13 cellular contexts compared by ENCODE assay signal in genomic region chr5:56608216-56608925, GRCh38.
DNase-seq lines count a peak whose midpoint lies in the region; ATAC-seq, FAIRE-seq and TF ChIP-seq lines count a peak whose summit lies in the region.
"Had no signal": no experiment of that assay in that cellular context is flagged by ENCODE, and none has a peak within 500 bp of the region (broad histone marks: within the 10 kb centered on the region; RNA-seq: fewer than 3 reads in every experiment).

No MANE protein-coding gene starts in this region.

- TF ChIP-seq EP300 in H1 (IDR thresholded peaks at IDR 0.05; ENCODE audit: borderline replicate concordance in 1 of 2, low read depth in 2 of 2, low read length in 2 of 2), result no peak

- H3K4me2 ChIP-seq in H1 (ENCODE audit: insufficient read depth in 1 of 2, low read depth in 2 of 2, low read length in 2 of 2), result peak overlapping the region in 1 of 2 experiments; percentile 11; a peak in 2 of 4 replicates

- H3K4me3 ChIP-seq in Caco-2 (ENCODE audit: low read depth, low read length), result no peak overlapping the region
- no peak overlapping the region for H3K4me3 ChIP-seq in H1 (ENCODE audit: extremely low read depth in 1 of 4, insufficient read depth in 2 of 4, low read depth in 3 of 4, low read length in 4 of 4)
- H3K4me3 ChIP-seq in naive thymus-derived CD4-positive, alpha-beta T cell (ENCODE audit: low read length), result no peak overlapping the region
- H3K4me3 ChIP-seq: Peyer's patch had no signal

- H3K27ac ChIP-seq in H1 (ENCODE audit: low read depth, low read length), result no peak overlapping the region
- no peak overlapping the region for H3K27ac ChIP-seq in naive thymus-derived CD4-positive, alpha-beta T cell (ENCODE audit: low read depth, low read length)
- H3K27ac ChIP-seq: Peyer's patch had no signal

- H3K56ac ChIP-seq in H1 (replicated peaks; ENCODE audit: insufficient read length, low read depth, low read length), result no peak overlapping the region

- no peaks in the 10 kb centered on the region for H3K36me3 ChIP-seq in Caco-2 (ENCODE audit: control insufficient read depth, insufficient read depth, low read length)
- no peaks in the 10 kb centered on the region for H3K36me3 ChIP-seq in H1 (ENCODE audit: control insufficient read depth in 2 of 4, insufficient read depth in 4 of 4, low read length in 3 of 4)
- H3K36me3 ChIP-seq in naive thymus-derived CD4-positive, alpha-beta T cell (ENCODE audit: control insufficient read depth in 2 of 3, insufficient read depth in 3 of 3, low read length in 3 of 3), result no peaks in the 10 kb centered on the region
- H3K36me3 ChIP-seq: Peyer's patch had no signal

- TF ChIP-seq CTCF in Caco-2 (IDR thresholded peaks at IDR 0.05; ENCODE audit: insufficient read depth in 1 of 2, low read depth in 1 of 2, low read length in 1 of 2, severe bottlenecking in 1 of 2, unreplicated experiment in 1 of 2) (no peak), H1 (IDR thresholded peaks at IDR 0.05; ENCODE audit: control extremely low read depth in 1 of 3, insufficient read depth in 1 of 3, low read depth in 1 of 3, low read length in 3 of 3) (no peak)

- BruUV-seq in Caco-2 (replicated peaks; lab: Mats Ljungman, UMichigan), result no TSS peak

- H3K23me2 ChIP-seq in H1 (ENCODE audit: low read depth, low read length), result no peaks in the 10 kb centered on the region

- no peak for TF ChIP-seq RAD21 in H1 (IDR thresholded peaks at IDR 0.05 in 1 of 2, conservative IDR thresholded peaks at IDR 0.05 in 1 of 2; ENCODE audit: low read depth in 2 of 2, low read length in 2 of 2)

- POLR2A ChIA-PET in Caco-2 (lab: Charles Lee), result no interaction called here
- POLR2A ChIA-PET in H1 (lab: Charles Lee; ENCODE audit: partially characterized antibody), result no interaction called here
- POLR2A ChIA-PET in naive thymus-derived CD4-positive, alpha-beta T cell (lab: Charles Lee), result interaction anchor here (0.6 to 1.5 kb wide), 2 partner anchors 21 to 22 kb away, joined by 3 read pairs; no protein-coding TSS in a partner anchor
- POLR2A ChIA-PET in activated CD4-positive, alpha-beta memory T cell treated with anti-CD3 and anti-CD28 coated beads for 36 hours (lab: Charles Lee), result no interaction called here

- H4K5ac ChIP-seq in H1 (ENCODE audit: insufficient read length, low read depth, low read length), result no peak overlapping the region

- H3K4me1 ChIP-seq in Caco-2 (peaks cover 17% of the 10 kb centered on the region; the same call in 1 of the 2 replicates), H1 (replicated peaks in 1 of 4; ENCODE audit: control insufficient read depth in 3 of 4, insufficient read depth in 4 of 4, low read length in 3 of 4) (peaks cover 0 to 13% (median 3%) of the 10 kb centered on the region in 4 experiments; a peak in 6 of 7 replicates)
- peaks cover 14 to 40% of the 10 kb centered on the region in 2 donors for H3K4me1 ChIP-seq in naive thymus-derived CD4-positive, alpha-beta T cell (ENCODE audit: control insufficient read depth in 2 of 2, insufficient read depth in 2 of 2, low read length in 2 of 2)
- H3K4me1 ChIP-seq: Peyer's patch had no signal

- H2BK12ac ChIP-seq in H1 (ENCODE audit: low read depth, low read length), result peak overlapping the region; percentile 71; the same call in 1 of the 2 replicates

- intact Hi-C loops in Caco-2 (cut with micrococcal nuclease; ENCODE audit: unreplicated experiment), result no loop called here
- intact Hi-C loops in naive thymus-derived CD4-positive, alpha-beta T cell (cut with micrococcal nuclease), result no loop called here
- intact Hi-C loops in activated naive CD4-positive, alpha-beta T cell treated with anti-CD3 and anti-CD28 coated beads for 36 hours (cut with micrococcal nuclease), result no loop called here
- intact Hi-C loops in activated CD4-positive, alpha-beta memory T cell treated with anti-CD3 and anti-CD28 coated beads for 36 hours (cut with micrococcal nuclease), result no loop called here

- H3K79me1 ChIP-seq in H1 (ENCODE audit: low read depth, low read length), result no peaks in the 10 kb centered on the region

- CTCF ChIA-PET in Caco-2 (lab: Charles Lee), result no interaction called here
- CTCF ChIA-PET in H1 (lab: Charles Lee; ENCODE audit: partially characterized antibody), result interaction anchor here (1.1 to 1.4 kb wide), 2 partner anchors 55 to 219 kb away, joined by 3 to 4 read pairs; no protein-coding TSS in a partner anchor
- CTCF ChIA-PET in naive thymus-derived CD4-positive, alpha-beta T cell (lab: Charles Lee), result interaction anchor here (1.3 kb wide), 1 partner anchor 9 kb away, joined by 3 read pairs; no protein-coding TSS in a partner anchor
- CTCF ChIA-PET in activated naive CD4-positive, alpha-beta T cell treated with anti-CD3 and anti-CD28 coated beads for 36 hours (lab: Charles Lee), result interaction anchor here (1.1 to 1.5 kb wide), 2 partner anchors 8 to 230 kb away, joined by 3 to 4 read pairs; no protein-coding TSS in a partner anchor
- CTCF ChIA-PET in activated CD4-positive, alpha-beta memory T cell treated with anti-CD3 and anti-CD28 coated beads for 36 hours (lab: Charles Lee), result no interaction called here

- H3K23ac ChIP-seq in H1 (ENCODE audit: insufficient read length), result no peak overlapping the region

- H4K91ac ChIP-seq in H1 (replicated peaks; ENCODE audit: insufficient read length, low read length), result no peak overlapping the region

- ATAC-seq in naive thymus-derived CD4-positive, alpha-beta T cell, result peak; percentile 45
- no peak for ATAC-seq in HG02571 (IDR thresholded peaks at IDR 0.05; ENCODE audit: unreplicated experiment)

- no peak overlapping the region for H3K14ac ChIP-seq in H1 (ENCODE audit: insufficient read length)

- no peak for FAIRE-seq in H1 (lab: Jason Lieb, UNC)

- H3K9me3 Mint-ChIP-seq in Caco-2 (ENCODE audit: unreplicated experiment), result peaks cover 22% of the 10 kb centered on the region
- H3K9me3 Mint-ChIP-seq in naive thymus-derived CD4-positive, alpha-beta T cell, result peaks cover 3 to 29% (median 14%) of the 10 kb centered on the region in 11 donors
- H3K9me3 Mint-ChIP-seq in activated naive CD4-positive, alpha-beta T cell treated with anti-CD3 and anti-CD28 coated beads for 36 hours, result peaks cover 11% of the 10 kb centered on the region
- peaks cover 14% of the 10 kb centered on the region for H3K9me3 Mint-ChIP-seq in activated CD4-positive, alpha-beta memory T cell treated with anti-CD3 and anti-CD28 coated beads for 36 hours

- no peaks in the 10 kb centered on the region for H3K79me2 ChIP-seq in H1 (ENCODE audit: control insufficient read depth in 1 of 2, insufficient read depth in 2 of 2, low read length in 2 of 2)

- no peaks in the 10 kb centered on the region for H3K36me3 Mint-ChIP-seq in Caco-2 (ENCODE audit: insufficient read depth, unreplicated experiment)
- H3K36me3 Mint-ChIP-seq in naive thymus-derived CD4-positive, alpha-beta T cell, result peaks cover 0 to 44% (median 10%) of the 10 kb centered on the region in 5 donors
- peaks cover 10% of the 10 kb centered on the region for H3K36me3 Mint-ChIP-seq in activated naive CD4-positive, alpha-beta T cell treated with anti-CD3 and anti-CD28 coated beads for 36 hours (ENCODE audit: low read depth)
- H3K36me3 Mint-ChIP-seq in activated CD4-positive, alpha-beta memory T cell treated with anti-CD3 and anti-CD28 coated beads for 36 hours, result peaks cover 15% of the 10 kb centered on the region

- TF ChIP-seq POLR2A in H1 (IDR thresholded peaks at IDR 0.05; ENCODE audit: control extremely low read depth in 1 of 2, low read depth in 2 of 2, low read length in 2 of 2), result no peak

- 0 out of 2 replicates have a peak overlapping the region, but pooled peaks have one; percentile 61 for H2BK20ac ChIP-seq in H1 (ENCODE audit: low read length)

- no peak overlapping the region; the same call in 1 of the 2 replicates for H3K18ac ChIP-seq in H1 (ENCODE audit: extremely low read depth, low read length)

- no peak overlapping the region for H3K4ac ChIP-seq in H1 (replicated peaks; ENCODE audit: insufficient read length, low read depth, low read length)

- H3K9me3 ChIP-seq in Caco-2 (peaks cover 11% of the 10 kb centered on the region; the same call in 1 of the 2 replicates), H1 (ENCODE audit: insufficient read depth in 2 of 2, low read depth in 1 of 2, low read length in 1 of 2) (peaks cover 2 to 5% of the 10 kb centered on the region in 2 experiments; a peak in 1 of 4 replicates)
- no peaks in the 10 kb centered on the region for H3K9me3 ChIP-seq in naive thymus-derived CD4-positive, alpha-beta T cell (ENCODE audit: control insufficient read depth in 2 of 3, low read length in 3 of 3)
- H3K9me3 ChIP-seq: Peyer's patch had no signal

- H2AK5ac ChIP-seq in H1 (ENCODE audit: low read depth, low read length), result no peak overlapping the region

- H4K20me1 ChIP-seq in H1 (replicated peaks in 1 of 2; ENCODE audit: control insufficient read depth in 1 of 2, insufficient read depth in 2 of 2, low read length in 2 of 2), result no peaks in the 10 kb centered on the region

- DNase-seq in Caco-2 (no peak), NCI-H69 (lab: John Stamatoyannopoulos, UW) (peak; percentile 16), H1 (ENCODE audit: low read depth in 1 of 2, low spot score in 2 of 2) (no peak), NCI-H1417 treated with DMSO at 0.1 percent for 48 hours (lab: John Stamatoyannopoulos, UW) (no peak)
- DNase-seq in naive thymus-derived CD4-positive, alpha-beta T cell, result no peak
- no peak for DNase-seq in activated naive CD4-positive, alpha-beta T cell treated with anti-CD3 and anti-CD28 coated beads for 36 hours
- DNase-seq in activated CD4-positive, alpha-beta memory T cell treated with anti-CD3 and anti-CD28 coated beads for 36 hours, result no peak
- DNase-seq: activated CD4-positive, alpha-beta T cell treated with anti-CD3 and anti-CD28 coated beads, Interleukin-2, amount 10 ng/mL, durations not matched to agents 7 days and 5 days; activated naive CD4-positive, alpha-beta T cell treated with anti-CD3 and anti-CD28 coated beads, Interleukin-2, amount 10 ng/mL, durations not matched to agents 7 days and 5 days; CD8-positive, alpha-beta memory T cell; NCI-H2081; Peyer's patch had no signal

- no peaks in the 10 kb centered on the region for H3K27me3 Mint-ChIP-seq in Caco-2 (ENCODE audit: insufficient read depth, unreplicated experiment)
- no peaks in the 10 kb centered on the region for H3K27me3 Mint-ChIP-seq in naive thymus-derived CD4-positive, alpha-beta T cell
- H3K27me3 Mint-ChIP-seq in activated naive CD4-positive, alpha-beta T cell treated with anti-CD3 and anti-CD28 coated beads for 36 hours (ENCODE audit: low read depth), result no peaks in the 10 kb centered on the region
- no peaks in the 10 kb centered on the region for H3K27me3 Mint-ChIP-seq in activated CD4-positive, alpha-beta memory T cell treated with anti-CD3 and anti-CD28 coated beads for 36 hours
- H3K27me3 Mint-ChIP-seq: activated CD4-positive, alpha-beta T cell treated with anti-CD3 and anti-CD28 coated beads, Interleukin-2, amount 10 ng/mL, durations not matched to agents 7 days and 5 days had no signal

- no peak overlapping the region for H2AFZ ChIP-seq in H1 (ENCODE audit: low read length)

- no peak overlapping the region for H3K4me3 Mint-ChIP-seq in Caco-2 (ENCODE audit: unreplicated experiment)
- peak overlapping the region in 2 of 10 donors; percentile 5 to 24 for H3K4me3 Mint-ChIP-seq in naive thymus-derived CD4-positive, alpha-beta T cell
- no peak overlapping the region for H3K4me3 Mint-ChIP-seq in activated naive CD4-positive, alpha-beta T cell treated with anti-CD3 and anti-CD28 coated beads for 36 hours
- no peak overlapping the region for H3K4me3 Mint-ChIP-seq in activated CD4-positive, alpha-beta memory T cell treated with anti-CD3 and anti-CD28 coated beads for 36 hours
- H3K4me3 Mint-ChIP-seq: activated CD4-positive, alpha-beta T cell treated with anti-CD3 and anti-CD28 coated beads, Interleukin-2, amount 10 ng/mL, durations not matched to agents 7 days and 5 days; activated naive CD4-positive, alpha-beta T cell treated with anti-CD3 and anti-CD28 coated beads, Interleukin-2, amount 10 ng/mL, durations not matched to agents 7 days and 5 days; CD8-positive, alpha-beta memory T cell had no signal

- no peak overlapping the region for H4K8ac ChIP-seq in H1 (ENCODE audit: extremely low read depth, insufficient read depth, low read length)

- 83% methylated on average over 6 of the region's 6 CpGs; no CpG with 5 or more reads in 1 of the 2 experiments for WGBS in H1 (ENCODE audit: extremely low coverage in 1 of 2, insufficient coverage in 1 of 2, insufficient read length in 1 of 2, insufficient replicate concordance in 2 of 2, low coverage in 1 of 2, low lambda C conversion rate in 2 of 2, missing lambda C conversion rate in 1 of 2), 2 experiments

- H2BK5ac ChIP-seq in H1 (ENCODE audit: low read depth, low read length), result peak overlapping the region; percentile 60; the same call in 1 of the 2 replicates

- H3K4me1 Mint-ChIP-seq in Caco-2 (ENCODE audit: low read depth, unreplicated experiment), result peaks cover 18% of the 10 kb centered on the region
- peaks cover 45 to 82% (median 77%) of the 10 kb centered on the region in 7 donors for H3K4me1 Mint-ChIP-seq in naive thymus-derived CD4-positive, alpha-beta T cell
- H3K4me1 Mint-ChIP-seq in activated naive CD4-positive, alpha-beta T cell treated with anti-CD3 and anti-CD28 coated beads for 36 hours (ENCODE audit: low read depth), result peaks cover 55% of the 10 kb centered on the region
- H3K4me1 Mint-ChIP-seq in activated CD4-positive, alpha-beta memory T cell treated with anti-CD3 and anti-CD28 coated beads for 36 hours (ENCODE audit: low read depth), result peaks cover 54% of the 10 kb centered on the region

- H2BK120ac ChIP-seq in H1 (replicated peaks; ENCODE audit: low read depth, low read length), result no peak overlapping the region

- 0 out of 2 replicates have a peak overlapping the region, but pooled peaks have one; percentile 53 for H2BK15ac ChIP-seq in H1 (ENCODE audit: low read length)

- H3K27ac Mint-ChIP-seq in Caco-2 (ENCODE audit: unreplicated experiment), result peak overlapping the region; percentile 48
- H3K27ac Mint-ChIP-seq in naive thymus-derived CD4-positive, alpha-beta T cell, result peak overlapping the region in 2 of 9 donors; percentile 16 to 69
- H3K27ac Mint-ChIP-seq in activated naive CD4-positive, alpha-beta T cell treated with anti-CD3 and anti-CD28 coated beads for 36 hours, result no peak overlapping the region
- H3K27ac Mint-ChIP-seq in activated CD4-positive, alpha-beta memory T cell treated with anti-CD3 and anti-CD28 coated beads for 36 hours, result no peak overlapping the region
- H3K27ac Mint-ChIP-seq: activated CD4-positive, alpha-beta T cell treated with anti-CD3 and anti-CD28 coated beads, Interleukin-2, amount 10 ng/mL, durations not matched to agents 7 days and 5 days; activated naive CD4-positive, alpha-beta T cell treated with anti-CD3 and anti-CD28 coated beads, Interleukin-2, amount 10 ng/mL, durations not matched to agents 7 days and 5 days; CD8-positive, alpha-beta memory T cell had no signal

- no peaks in the 10 kb centered on the region for H3K27me3 ChIP-seq in Caco-2 (replicated peaks; ENCODE audit: control insufficient read depth, insufficient read depth, low read length)
- no peaks in the 10 kb centered on the region; a peak in 1 of 7 replicates for H3K27me3 ChIP-seq in H1 (replicated peaks in 1 of 4; ENCODE audit: control insufficient read depth in 3 of 4, extremely low read depth in 1 of 4, insufficient read depth in 3 of 4, low read length in 3 of 4)
- H3K27me3 ChIP-seq in naive thymus-derived CD4-positive, alpha-beta T cell (ENCODE audit: control insufficient read depth in 2 of 2, insufficient read depth in 2 of 2, low read length in 2 of 2), result no peaks in the 10 kb centered on the region
- H3K27me3 ChIP-seq: Peyer's patch had no signal

- H3K9ac ChIP-seq in H1 (replicated peaks in 1 of 4; ENCODE audit: extremely low read depth in 1 of 4, low read depth in 3 of 4, low read length in 3 of 4), result no peak overlapping the region

Comparison
In these comparisons a context has a peak if more than half of its experiments do, and no peak if none do; other contexts are left out.
1. CTCF ChIA-PET loops: an anchor here in H1 (1.1 to 1.4 kb wide), naive thymus-derived CD4-positive, alpha-beta T cell (1.3 kb wide) and activated naive CD4-positive, alpha-beta T cell treated with anti-CD3 and anti-CD28 coated beads for 36 hours (1.1 to 1.5 kb wide); none called in Caco-2 and activated CD4-positive, alpha-beta memory T cell treated with anti-CD3 and anti-CD28 coated beads for 36 hours.